10 cellular contexts compared by ENCODE assay signal in genomic region chr7:134068670-134069069, GRCh38. TPM values are rescaled to one million over a fixed set of nuclear protein-coding genes. Genes with fewer than 3 reads are reported as not detected.
"Had no signal": no experiment of that assay in that cellular context is flagged by ENCODE, and none has a peak within 500 bp of the region (broad histone marks: within the 10 kb centered on the region; RNA-seq: fewer than 3 reads in every experiment).

No MANE protein-coding gene starts in this region.

- H3K4me3 Mint-ChIP-seq: IgD-negative memory B cell had no signal

- DNase-seq: IMR-90, KBM-7, KG1 had no signal

- H3K27ac Mint-ChIP-seq: IgD-negative memory B cell had no signal

- FAIRE-seq: HepG2, HTR-8/SVneo, K562 had no signal

- H3K27me3 Mint-ChIP-seq: IgD-negative memory B cell had no signal

- H3K27ac ChIP-seq: HL-60 had no signal

- H3K4me3 ChIP-seq: K562 had no signal

- ATAC-seq: HepG2, K562 had no signal

- H3K9me3 Mint-ChIP-seq: IgD-negative memory B cell had no signal

- H3K4me1 Mint-ChIP-seq: IgD-negative memory B cell had no signal

RNA-seq across cellular contexts. Expression of gene LRGUK, which starts 58.5 kb away (rescaled TPM):
- total RNA-seq: HT-29, HT1080, IMR-90 had no signal
